ENCODE assay signal across 8 cellular contexts in genomic region chr1:93345633-93346471, GRCh38. TPM values are rescaled to one million over a fixed set of nuclear protein-coding genes. Genes with fewer than 3 reads are reported as not detected.
A peak's percentile ranks its signal among the peaks of the same experiment; 100 is the strongest.
DNase-seq lines count a peak whose midpoint lies in the region; ATAC-seq and TF ChIP-seq lines count a peak whose summit lies in the region.

Gene DR1, plus strand, starts transcription at chr1:93345907. Its CDS starts 739 bp downstream, at chr1:93346646.

- H3K27ac ChIP-seq in adrenal gland (peak within 1 kb of the TSS; percentile 92 to 98 (median 95)), heart left ventricle (peak within 1 kb of the TSS; percentile 82 to 98 (median 94)), transverse colon (peak within 1 kb of the TSS; percentile 95 to 96 (median 96))

- intact Hi-C loops in adrenal gland (cut with DNase I) (no loop called here), heart left ventricle (cut with DNase I) (loop anchor here in 6 of 10 donors (2.0 to 10.0 kb wide), 8 partner anchors 39 to 501 kb away; partner anchors contain the start of genes CCDC18 (in 2 of the 6), TMED5 (in 2 of the 6) and MTF2 (in 1 of the 6)), transverse colon (cut with DNase I; ENCODE audit: low total_unique reads) (no loop called here)

- TF ChIP-seq CTCF in GM13976 (IDR thresholded peaks at IDR 0.05; ENCODE audit: borderline replicate concordance, control extremely low read depth, extremely low read depth, insufficient read depth, missing control alignments) (no peak), adrenal gland (IDR thresholded peaks at IDR 0.05) (no peak), heart left ventricle (IDR thresholded peaks at IDR 0.05) (no peak), transverse colon (IDR thresholded peaks at IDR 0.05) (no peak)

- H3K9me3 ChIP-seq in adrenal gland (replicated peaks in 1 of 3) (no peaks in the 10 kb centered on the region), heart left ventricle (no peaks in the 10 kb centered on the region), transverse colon (no peaks in the 10 kb centered on the region)

- peak; percentile 66 for TF ChIP-seq EP300 in transverse colon (IDR thresholded peaks at IDR 0.05; ENCODE audit: low read depth)

- H3K27me3 ChIP-seq in adrenal gland (no peaks in the 10 kb centered on the region), heart left ventricle (no peaks in the 10 kb centered on the region), transverse colon (no peaks in the 10 kb centered on the region)

- WGBS in adrenal gland, 4 donors = 0 to 1% (median 0%) methylated on average over 8 to 81 of the region's 81 CpGs
- WGBS in heart left ventricle, 4 donors = 0% methylated on average over 46 to 81 of the region's 81 CpGs
- 0% methylated on average over 70 of the region's 81 CpGs; no CpG with 5 or more reads in 1 of the 2 donors for WGBS in transverse colon (ENCODE audit: low coverage in 1 of 2), 2 donors

- ATAC-seq in HG02840 (IDR thresholded peaks at IDR 0.05; ENCODE audit: low FRiP score, unreplicated experiment) (peak; percentile 74), heart left ventricle (peak; percentile 94 to 98 (median 98))

- TF ChIP-seq POLR2A in adrenal gland (IDR thresholded peaks at IDR 0.05) = peak; percentile 82 to 96
- TF ChIP-seq POLR2A in heart left ventricle (IDR thresholded peaks at IDR 0.05) = peak in 1 of 2 donors; percentile 71
- TF ChIP-seq POLR2A in transverse colon (IDR thresholded peaks at IDR 0.05) = peak; percentile 95

- DNase-seq in GM13976 (ENCODE audit: low spot score) = peak; percentile 96
- peak; percentile 29 for DNase-seq in NCI-H1436 treated with DMSO at 0.1 percent for 48 hours (lab: John Stamatoyannopoulos, UW)
- DNase-seq in T-helper 1 cell = peak; percentile 81 to 90 (median 87)
- peak; percentile 95 to 96 (median 95) for DNase-seq in adrenal gland
- peak; percentile 96 to 97 (median 96) for DNase-seq in heart left ventricle
- peak; percentile 86 for DNase-seq in pons (ENCODE audit: low spot score)
- peak; percentile 95 for DNase-seq in transverse colon

- H3K36me3 ChIP-seq in adrenal gland (replicated peaks in 1 of 2) (no peaks in the 10 kb centered on the region), heart left ventricle (peaks cover 0 to 9% (median 0%) of the 10 kb centered on the region in 9 donors), transverse colon (no peaks in the 10 kb centered on the region)

- H3K4me3 ChIP-seq in adrenal gland (peak within 1 kb of the TSS; percentile 76 to 96 (median 84)), heart left ventricle (peak within 1 kb of the TSS; percentile 65 to 98 (median 92)), transverse colon (peak within 1 kb of the TSS; percentile 82 to 96 (median 90))

- in situ Hi-C loops in GM13976 (cut with MboI; ENCODE audit: low sequenced_read_pairs, unreplicated experiment) = no loop called here
- in situ Hi-C loops in transverse colon (cut with MboI; ENCODE audit: low pct_ligation_motif_present in 1 of 4, low pct_unique_long_range_greater_than_20kb in 1 of 4, low sequenced_read_pairs in 3 of 4) = no loop called here

- H3K4me1 ChIP-seq in adrenal gland (replicated peaks in 1 of 2) (peaks cover 25 to 47% of the 10 kb centered on the region in 2 donors), heart left ventricle (peaks cover 0 to 39% (median 28%) of the 10 kb centered on the region in 12 donors), transverse colon (peaks cover 6 to 50% (median 21%) of the 10 kb centered on the region in 4 donors)

RNA-seq across cellular contexts. Expression of gene DR1, which starts in this region (rescaled TPM):
- total RNA-seq in adrenal gland (10 to 100 TPM; 17.0 to 72.0 (median 39.4) TPM), heart left ventricle (10 to 100 TPM; 21.6 to 45.1 (median 37.8) TPM), transverse colon (10 to 100 TPM; 12.3 to 47.5 (median 32.9) TPM)
- polyA plus RNA-seq in adrenal gland (10 to 100 TPM in 1 of 3 donors, 1 to 10 TPM in 2; 3.9 to 31.3 (median 8.0) TPM), heart left ventricle (10 to 100 TPM in 1 of 2 donors, 1 to 10 TPM in 1; 4.6 to 29.3 TPM)

Comparison
In these comparisons a context has a peak if more than half of its experiments do, and no peak if none do; other contexts are left out.
1. Peak in every context shown above with its lines: DNase-seq, ATAC-seq, H3K4me3 ChIP-seq and H3K27ac ChIP-seq.
2. DNase-seq: peak in every context shown above with its lines; median percentile 96 in GM13976; 96 in heart left ventricle; 95 in adrenal gland; 95 in transverse colon; 87 in T-helper 1 cell; 86 in pons; 29 in NCI-H1436 treated with DMSO at 0.1 percent for 48 hours.
3. intact Hi-C loops: an anchor here in heart left ventricle (2.0 to 10.0 kb wide); none called in adrenal gland and transverse colon.